In genomic region chr16:88686062-88686438, GRCh38 we compare ENCODE assay signal across 8 cellular contexts. TPM values are rescaled to one million over a fixed set of nuclear protein-coding genes. Genes with fewer than 3 reads are reported as not detected.
DNase-seq lines count a peak whose midpoint lies in the region; ATAC-seq and TF ChIP-seq lines count a peak whose summit lies in the region.

No MANE protein-coding gene starts in this region.

- no peak overlapping the region for H3K27ac ChIP-seq in PC-3 (ENCODE audit: low read length)
- peak overlapping the region; percentile 42 to 63 for H3K27ac ChIP-seq in mucosa of rectum (ENCODE audit: low read depth in 2 of 2, low read length in 2 of 2)

- peak overlapping the region; percentile 89 for H2AFZ ChIP-seq in PC-3 (ENCODE audit: low read length)

- no peak overlapping the region for H3K9ac ChIP-seq in PC-3 (ENCODE audit: low read length)
- H3K9ac ChIP-seq in mucosa of rectum (ENCODE audit: low read depth in 1 of 2, low read length in 2 of 2), result peak overlapping the region; percentile 32 to 51

- H4K20me1 ChIP-seq in PC-3 (ENCODE audit: low read length), result no peaks in the 10 kb centered on the region

- H3K36me3 ChIP-seq in PC-3 (ENCODE audit: low read depth, low read length) (no peaks in the 10 kb centered on the region), mucosa of rectum (ENCODE audit: control insufficient read depth in 2 of 2, insufficient read depth in 2 of 2, low read length in 2 of 2) (no peaks in the 10 kb centered on the region)

- H3K4me1 ChIP-seq in PC-3 (ENCODE audit: insufficient read depth, low read length), result 0 out of 2 replicates have a peak, but pooled peaks cover 3% of the 10 kb centered on the region
- H3K4me1 ChIP-seq in mucosa of rectum (ENCODE audit: control insufficient read depth in 2 of 2, insufficient read depth in 2 of 2, low read length in 2 of 2), result peaks cover 14 to 17% of the 10 kb centered on the region in 2 donors

- H3K9me3 ChIP-seq in PC-3 (ENCODE audit: low read length) (no peaks in the 10 kb centered on the region), mucosa of rectum (ENCODE audit: control insufficient read depth in 2 of 2, low read length in 2 of 2) (no peaks in the 10 kb centered on the region)

- H3K36me3 Mint-ChIP-seq in chondrocyte (ENCODE audit: low read depth), result peaks cover 1% of the 10 kb centered on the region

- H3K4me2 ChIP-seq in PC-3 (ENCODE audit: low read length), result peak overlapping the region; percentile 97

- H3K4me3 ChIP-seq in GM12864 (ENCODE audit: low read depth, low read length) (peak overlapping the region; percentile 61), HFF-Myc (replicated peaks; ENCODE audit: low read depth, low read length) (peak overlapping the region; percentile 41), PC-3 (ENCODE audit: low read length) (peak overlapping the region; percentile 72), mucosa of rectum (ENCODE audit: low read length in 2 of 2) (peak overlapping the region; percentile 63 to 72)

- ATAC-seq in PC-3 (peak; percentile 57), HG02938 (IDR thresholded peaks at IDR 0.05; ENCODE audit: unreplicated experiment) (no peak)

- CTCF ChIA-PET in PC-3 (lab: Charles Lee), result no interaction called here

- no peaks in the 10 kb centered on the region for H3K9me2 ChIP-seq in PC-3 (replicated peaks; ENCODE audit: low read length)

- H3K4me3 Mint-ChIP-seq in chondrocyte (ENCODE audit: unreplicated experiment), result peak overlapping the region; percentile 59

- TF ChIP-seq CTCF in GM12864 (IDR thresholded peaks at IDR 0.05; ENCODE audit: low read depth, low read length, missing control alignments) (no peak), HFF-Myc (IDR thresholded peaks at IDR 0.05; ENCODE audit: low read depth, low read length, missing control alignments) (no peak), PC-3 (conservative IDR thresholded peaks at IDR 0.05; ENCODE audit: low read depth, low read length) (no peak), chondrocyte (IDR thresholded peaks at IDR 0.05) (no peak)

- DNase-seq in GM12864 (ENCODE audit: low read depth) (no peak), HFF-Myc (ENCODE audit: extremely low read depth, low read depth) (no peak), PC-3 (peak; percentile 26), chondrocyte (ENCODE audit: low spot score) (no peak), NCI-H2107 (lab: John Stamatoyannopoulos, UW) (no peak), glomerular visceral epithelial cell (ENCODE audit: extremely low spot score) (no peak)

- intact Hi-C loops in PC-3 (cut with micrococcal nuclease), result loop anchor here (1.0 kb wide), 1 partner anchor 23 kb away; the partner anchor contains the start of gene MVD

- BruUV-seq in PC-3 (replicated peaks; lab: Mats Ljungman, UMichigan), result no TSS peak

- H3K27me3 ChIP-seq in PC-3 (ENCODE audit: low read length), result no peaks in the 10 kb centered on the region
- H3K27me3 ChIP-seq in mucosa of rectum (ENCODE audit: control insufficient read depth in 2 of 2, insufficient read depth in 2 of 2, low read length in 2 of 2), result peaks cover 8 to 22% of the 10 kb centered on the region in 2 donors

- peaks cover 2% of the 10 kb centered on the region for H3K4me1 Mint-ChIP-seq in chondrocyte (ENCODE audit: low read depth)

- no peaks in the 10 kb centered on the region for H3K79me2 ChIP-seq in PC-3 (ENCODE audit: low read length)

- H3F3A ChIP-seq in PC-3 (ENCODE audit: low read length, unreplicated experiment), result no peaks in the 10 kb centered on the region

- H3K27me3 Mint-ChIP-seq in chondrocyte (ENCODE audit: low read depth), result peaks cover 36% of the 10 kb centered on the region

- H3K27ac Mint-ChIP-seq in chondrocyte (ENCODE audit: unreplicated experiment), result no peak overlapping the region

- no peaks in the 10 kb centered on the region for H3K9me3 Mint-ChIP-seq in chondrocyte (ENCODE audit: low read depth)

- POLR2A ChIA-PET in PC-3 (lab: Charles Lee; ENCODE audit: unreplicated experiment), result no interaction called here

RNA-seq across cellular contexts. Expression of gene SNAI3, which starts 0.3 kb away (rescaled TPM):
- total RNA-seq in PC-3 (2014; rRNA removed) (0.22 and 0.46 TPM in 2 replicates), chondrocyte (not detected in 3 replicates)

RNA-seq across cellular contexts. Expression of gene RNF166, which starts 20.2 kb away (rescaled TPM):
- total RNA-seq in PC-3 (2014; rRNA removed), result 25.2 and 28.8 TPM in 2 replicates
- 12.8 to 15.5 TPM (median 14.3 TPM) in 3 replicates for total RNA-seq in chondrocyte

RNA-seq across cellular contexts. Expression of gene CTU2, which starts 20.3 kb away (rescaled TPM):
- total RNA-seq in PC-3 (2014; rRNA removed) (30.3 and 39.4 TPM in 2 replicates), chondrocyte (20.7 to 37.1 TPM (median 24.1 TPM) in 3 replicates)

RNA-seq across cellular contexts. Expression of gene MVD, which starts 23.2 kb away (rescaled TPM):
- 38.3 and 48.9 TPM in 2 replicates for total RNA-seq in PC-3 (2014; rRNA removed)
- total RNA-seq in chondrocyte, result 38.3 to 40.0 TPM (median 38.8 TPM) in 3 replicates

RNA-seq across cellular contexts. Expression of gene CYBA, which starts 35.2 kb away (rescaled TPM):
- not detected in 2 replicates for total RNA-seq in PC-3 (2014; rRNA removed)
- total RNA-seq in chondrocyte, result 13.4 to 55.1 TPM (median 51.7 TPM) in 3 replicates
